Comparison of ENCODE assay signal across 24 cellular contexts in the genomic region with DNA sequence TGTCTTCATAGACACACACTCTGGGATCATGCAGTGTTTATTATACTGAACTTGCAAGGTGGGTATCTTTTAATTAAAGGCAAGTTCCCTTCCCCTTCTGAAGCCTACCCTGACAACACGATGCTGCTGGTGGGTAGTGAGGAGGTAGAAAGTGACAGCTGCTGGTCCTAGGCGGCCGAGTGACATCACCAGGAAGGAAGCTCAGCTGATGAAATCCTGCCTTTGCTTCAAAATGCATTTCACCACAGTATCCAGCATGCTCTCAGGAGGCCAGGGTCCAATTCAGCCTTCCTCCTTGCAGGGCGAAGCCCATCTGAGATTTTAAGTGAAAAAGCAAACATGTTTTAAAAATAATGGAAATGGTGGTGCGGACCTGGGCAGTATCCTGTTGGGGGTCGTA.
"Had no signal": no experiment of that assay in that cellular context is flagged by ENCODE, and none has a peak within 500 bp of the region (broad histone marks: within the 10 kb centered on the region; RNA-seq: fewer than 3 reads in every experiment).

No MANE protein-coding gene starts in this region.

- ATAC-seq: esophagus mucosa; left lung; naive thymus-derived CD8-positive, alpha-beta T cell; psoas muscle; right cardiac atrium; stimulated activated effector memory CD8-positive, alpha-beta T cell treated with anti-CD3 and anti-CD28 coated beads, Interleukin-12 subunit alpha, Interleukin-12 subunit beta, amount 100 ng/mL, for 72 hours had no signal

- H3K27me3 ChIP-seq: colonic mucosa, ovary, sigmoid colon, thyroid gland had no signal

- H3K9me3 Mint-ChIP-seq: naive thymus-derived CD8-positive, alpha-beta T cell; stimulated activated effector memory CD8-positive, alpha-beta T cell treated with anti-CD3 and anti-CD28 coated beads, Interleukin-12 subunit alpha, Interleukin-12 subunit beta, amount 100 ng/mL, for 72 hours had no signal

- H3K9me3 ChIP-seq: colonic mucosa, ovary, psoas muscle, sigmoid colon, thyroid gland had no signal

- H3K27me3 Mint-ChIP-seq: dendritic cell treated with granulocyte-macrophage colony-stimulating factor and Interleukin-4, amounts not matched to agents 40 ng/mL and 50 ng/mL, for 4 days had no signal

- H3K4me1 Mint-ChIP-seq: endodermal cell; naive thymus-derived CD8-positive, alpha-beta T cell; stimulated activated effector memory CD8-positive, alpha-beta T cell treated with anti-CD3 and anti-CD28 coated beads, Interleukin-12 subunit alpha, Interleukin-12 subunit beta, amount 100 ng/mL, for 72 hours had no signal

- H3K4me3 Mint-ChIP-seq: dendritic cell treated with granulocyte-macrophage colony-stimulating factor and Interleukin-4, amounts not matched to agents 40 ng/mL and 50 ng/mL, for 4 days; endodermal cell; naive thymus-derived CD8-positive, alpha-beta T cell; nephron progenitor cell; stimulated activated effector memory CD8-positive, alpha-beta T cell treated with anti-CD3 and anti-CD28 coated beads, Interleukin-12 subunit alpha, Interleukin-12 subunit beta, amount 100 ng/mL, for 72 hours had no signal

- DNase-seq: colonic mucosa; effector CD8-positive, alpha-beta T cell; endodermal cell; head of caudate nucleus; kidney; left lung; mesenchymal stem cell; naive thymus-derived CD8-positive, alpha-beta T cell; nephron progenitor cell; nucleus accumbens; ovary; posterior cingulate gyrus; psoas muscle; right cardiac atrium; sigmoid colon; stimulated activated CD4-positive, alpha-beta T cell treated with anti-CD3 and anti-CD28 coated beads, Interleukin-2, amount 100 ng/mL, for 24 hours; stimulated activated CD4-positive, alpha-beta T cell treated with anti-CD3 and anti-CD28 coated beads, Interleukin-4, amount 100 ng/mL, for 24 hours; stimulated activated naive CD4-positive, alpha-beta T cell treated with Interleukin-2 at 50 U/mL for 16 hours; stomach; thyroid gland had no signal

- H3K36me3 ChIP-seq: colonic mucosa, left lung, ovary, sigmoid colon, stomach, thyroid gland had no signal

- H3K27ac ChIP-seq: colonic mucosa, epithelial cell of prostate, left lung, ovary, psoas muscle, sigmoid colon, stomach, thyroid gland had no signal

- H3K27ac Mint-ChIP-seq: dendritic cell treated with granulocyte-macrophage colony-stimulating factor and Interleukin-4, amounts not matched to agents 40 ng/mL and 50 ng/mL, for 4 days; endodermal cell; naive thymus-derived CD8-positive, alpha-beta T cell; nephron progenitor cell; stimulated activated effector memory CD8-positive, alpha-beta T cell treated with anti-CD3 and anti-CD28 coated beads, Interleukin-12 subunit alpha, Interleukin-12 subunit beta, amount 100 ng/mL, for 72 hours had no signal

- H3K36me3 Mint-ChIP-seq: naive thymus-derived CD8-positive, alpha-beta T cell; stimulated activated effector memory CD8-positive, alpha-beta T cell treated with anti-CD3 and anti-CD28 coated beads, Interleukin-12 subunit alpha, Interleukin-12 subunit beta, amount 100 ng/mL, for 72 hours had no signal

- H3K4me3 ChIP-seq: colonic mucosa, left lung, ovary, psoas muscle, sigmoid colon, stomach, thyroid gland had no signal

- H3K4me1 ChIP-seq: colonic mucosa, left lung, psoas muscle, sigmoid colon, stomach, thyroid gland had no signal
